ENCODE assay signal across 1 cellular context in genomic region chrX:17931855-17932254, GRCh38.
TF ChIP-seq lines count a peak whose summit lies in the region.

No MANE protein-coding gene starts in this region.

TF ChIP-seq in WTC11, 78 proteins besides CTCF, POLR2A, EP300 and RAD21 (continued from another document):
- TF ChIP-seq E2F1 (CRISPR knock-in tag; IDR thresholded peaks at IDR 0.05) (no peak), E2F5 (CRISPR knock-in tag; IDR thresholded peaks at IDR 0.05) (no peak), ZMAT4 (CRISPR knock-in tag; IDR thresholded peaks at IDR 0.05) (no peak), NFE2L1 (CRISPR knock-in tag; IDR thresholded peaks at IDR 0.05) (no peak), ZNF263 (CRISPR knock-in tag; IDR thresholded peaks at IDR 0.05; ENCODE audit: low read depth) (no peak), SMAD3 (CRISPR knock-in tag; IDR thresholded peaks at IDR 0.05; ENCODE audit: borderline replicate concordance) (no peak), NFATC4 (CRISPR knock-in tag; IDR thresholded peaks at IDR 0.05) (no peak), ATF6 (CRISPR knock-in tag; IDR thresholded peaks at IDR 0.05) (no peak), USF2 (CRISPR knock-in tag; IDR thresholded peaks at IDR 0.05) (no peak), ZNF423 (CRISPR knock-in tag; IDR thresholded peaks at IDR 0.05) (no peak), HMGXB4 (CRISPR knock-in tag; IDR thresholded peaks at IDR 0.05) (no peak), AFF4 (CRISPR knock-in tag; IDR thresholded peaks at IDR 0.05; ENCODE audit: borderline replicate concordance) (no peak), ZNF671 (CRISPR knock-in tag; IDR thresholded peaks at IDR 0.05) (no peak), TP53 (CRISPR knock-in tag; IDR thresholded peaks at IDR 0.05) (no peak)
